1 cellular context compared by ENCODE assay signal in the genomic region with DNA sequence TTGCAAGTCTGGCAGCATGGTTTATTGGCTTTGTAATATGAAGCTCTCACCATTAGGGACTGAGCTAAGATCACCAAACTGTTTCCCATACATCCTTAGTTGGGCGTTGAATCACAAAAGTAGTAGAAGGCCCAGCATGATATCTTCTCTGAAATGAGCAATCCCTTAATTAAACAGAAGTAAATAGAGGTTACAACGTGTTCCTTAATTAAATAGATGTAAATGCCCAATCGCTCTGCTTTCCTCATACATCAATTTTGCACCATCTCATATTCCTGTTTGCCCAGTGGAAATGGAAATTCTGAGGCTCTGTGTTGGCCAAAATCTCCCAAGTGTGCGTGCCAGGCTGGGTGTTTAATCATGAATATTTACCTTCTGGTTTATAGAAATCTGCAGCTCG.
TF ChIP-seq lines count a peak whose summit lies in the region.

No MANE protein-coding gene starts in this region.

TF ChIP-seq in GM23338, 12 proteins besides CTCF, POLR2A, EP300 and RAD21 (continued from another document):
- TF ChIP-seq POLR2AphosphoS5 (IDR thresholded peaks at IDR 0.05; ENCODE audit: low read depth) (no peak), JUNB (IDR thresholded peaks at IDR 0.05; ENCODE audit: unreplicated experiment) (no peak), ZNF331 (CRISPR knock-in tag; IDR thresholded peaks at IDR 0.05; ENCODE audit: low read depth) (no peak)
- TF ChIP-seq, protein P1, sequence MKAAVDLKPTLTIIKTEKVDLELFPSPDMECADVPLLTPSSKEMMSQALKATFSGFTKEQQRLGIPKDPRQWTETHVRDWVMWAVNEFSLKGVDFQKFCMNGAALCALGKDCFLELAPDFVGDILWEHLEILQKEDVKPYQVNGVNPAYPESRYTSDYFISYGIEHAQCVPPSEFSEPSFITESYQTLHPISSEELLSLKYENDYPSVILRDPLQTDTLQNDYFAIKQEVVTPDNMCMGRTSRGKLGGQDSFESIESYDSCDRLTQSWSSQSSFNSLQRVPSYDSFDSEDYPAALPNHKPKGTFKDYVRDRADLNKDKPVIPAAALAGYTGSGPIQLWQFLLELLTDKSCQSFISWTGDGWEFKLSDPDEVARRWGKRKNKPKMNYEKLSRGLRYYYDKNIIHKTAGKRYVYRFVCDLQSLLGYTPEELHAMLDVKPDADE (IDR thresholded peaks at IDR 0.05) = no peak
- TF ChIP-seq, protein P2, sequence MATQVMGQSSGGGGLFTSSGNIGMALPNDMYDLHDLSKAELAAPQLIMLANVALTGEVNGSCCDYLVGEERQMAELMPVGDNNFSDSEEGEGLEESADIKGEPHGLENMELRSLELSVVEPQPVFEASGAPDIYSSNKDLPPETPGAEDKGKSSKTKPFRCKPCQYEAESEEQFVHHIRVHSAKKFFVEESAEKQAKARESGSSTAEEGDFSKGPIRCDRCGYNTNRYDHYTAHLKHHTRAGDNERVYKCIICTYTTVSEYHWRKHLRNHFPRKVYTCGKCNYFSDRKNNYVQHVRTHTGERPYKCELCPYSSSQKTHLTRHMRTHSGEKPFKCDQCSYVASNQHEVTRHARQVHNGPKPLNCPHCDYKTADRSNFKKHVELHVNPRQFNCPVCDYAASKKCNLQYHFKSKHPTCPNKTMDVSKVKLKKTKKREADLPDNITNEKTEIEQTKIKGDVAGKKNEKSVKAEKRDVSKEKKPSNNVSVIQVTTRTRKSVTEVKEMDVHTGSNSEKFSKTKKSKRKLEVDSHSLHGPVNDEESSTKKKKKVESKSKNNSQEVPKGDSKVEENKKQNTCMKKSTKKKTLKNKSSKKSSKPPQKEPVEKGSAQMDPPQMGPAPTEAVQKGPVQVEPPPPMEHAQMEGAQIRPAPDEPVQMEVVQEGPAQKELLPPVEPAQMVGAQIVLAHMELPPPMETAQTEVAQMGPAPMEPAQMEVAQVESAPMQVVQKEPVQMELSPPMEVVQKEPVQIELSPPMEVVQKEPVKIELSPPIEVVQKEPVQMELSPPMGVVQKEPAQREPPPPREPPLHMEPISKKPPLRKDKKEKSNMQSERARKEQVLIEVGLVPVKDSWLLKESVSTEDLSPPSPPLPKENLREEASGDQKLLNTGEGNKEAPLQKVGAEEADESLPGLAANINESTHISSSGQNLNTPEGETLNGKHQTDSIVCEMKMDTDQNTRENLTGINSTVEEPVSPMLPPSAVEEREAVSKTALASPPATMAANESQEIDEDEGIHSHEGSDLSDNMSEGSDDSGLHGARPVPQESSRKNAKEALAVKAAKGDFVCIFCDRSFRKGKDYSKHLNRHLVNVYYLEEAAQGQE (IDR thresholded peaks at IDR 0.05; ENCODE audit: unreplicated experiment) = no peak
- TF ChIP-seq, protein P3, sequence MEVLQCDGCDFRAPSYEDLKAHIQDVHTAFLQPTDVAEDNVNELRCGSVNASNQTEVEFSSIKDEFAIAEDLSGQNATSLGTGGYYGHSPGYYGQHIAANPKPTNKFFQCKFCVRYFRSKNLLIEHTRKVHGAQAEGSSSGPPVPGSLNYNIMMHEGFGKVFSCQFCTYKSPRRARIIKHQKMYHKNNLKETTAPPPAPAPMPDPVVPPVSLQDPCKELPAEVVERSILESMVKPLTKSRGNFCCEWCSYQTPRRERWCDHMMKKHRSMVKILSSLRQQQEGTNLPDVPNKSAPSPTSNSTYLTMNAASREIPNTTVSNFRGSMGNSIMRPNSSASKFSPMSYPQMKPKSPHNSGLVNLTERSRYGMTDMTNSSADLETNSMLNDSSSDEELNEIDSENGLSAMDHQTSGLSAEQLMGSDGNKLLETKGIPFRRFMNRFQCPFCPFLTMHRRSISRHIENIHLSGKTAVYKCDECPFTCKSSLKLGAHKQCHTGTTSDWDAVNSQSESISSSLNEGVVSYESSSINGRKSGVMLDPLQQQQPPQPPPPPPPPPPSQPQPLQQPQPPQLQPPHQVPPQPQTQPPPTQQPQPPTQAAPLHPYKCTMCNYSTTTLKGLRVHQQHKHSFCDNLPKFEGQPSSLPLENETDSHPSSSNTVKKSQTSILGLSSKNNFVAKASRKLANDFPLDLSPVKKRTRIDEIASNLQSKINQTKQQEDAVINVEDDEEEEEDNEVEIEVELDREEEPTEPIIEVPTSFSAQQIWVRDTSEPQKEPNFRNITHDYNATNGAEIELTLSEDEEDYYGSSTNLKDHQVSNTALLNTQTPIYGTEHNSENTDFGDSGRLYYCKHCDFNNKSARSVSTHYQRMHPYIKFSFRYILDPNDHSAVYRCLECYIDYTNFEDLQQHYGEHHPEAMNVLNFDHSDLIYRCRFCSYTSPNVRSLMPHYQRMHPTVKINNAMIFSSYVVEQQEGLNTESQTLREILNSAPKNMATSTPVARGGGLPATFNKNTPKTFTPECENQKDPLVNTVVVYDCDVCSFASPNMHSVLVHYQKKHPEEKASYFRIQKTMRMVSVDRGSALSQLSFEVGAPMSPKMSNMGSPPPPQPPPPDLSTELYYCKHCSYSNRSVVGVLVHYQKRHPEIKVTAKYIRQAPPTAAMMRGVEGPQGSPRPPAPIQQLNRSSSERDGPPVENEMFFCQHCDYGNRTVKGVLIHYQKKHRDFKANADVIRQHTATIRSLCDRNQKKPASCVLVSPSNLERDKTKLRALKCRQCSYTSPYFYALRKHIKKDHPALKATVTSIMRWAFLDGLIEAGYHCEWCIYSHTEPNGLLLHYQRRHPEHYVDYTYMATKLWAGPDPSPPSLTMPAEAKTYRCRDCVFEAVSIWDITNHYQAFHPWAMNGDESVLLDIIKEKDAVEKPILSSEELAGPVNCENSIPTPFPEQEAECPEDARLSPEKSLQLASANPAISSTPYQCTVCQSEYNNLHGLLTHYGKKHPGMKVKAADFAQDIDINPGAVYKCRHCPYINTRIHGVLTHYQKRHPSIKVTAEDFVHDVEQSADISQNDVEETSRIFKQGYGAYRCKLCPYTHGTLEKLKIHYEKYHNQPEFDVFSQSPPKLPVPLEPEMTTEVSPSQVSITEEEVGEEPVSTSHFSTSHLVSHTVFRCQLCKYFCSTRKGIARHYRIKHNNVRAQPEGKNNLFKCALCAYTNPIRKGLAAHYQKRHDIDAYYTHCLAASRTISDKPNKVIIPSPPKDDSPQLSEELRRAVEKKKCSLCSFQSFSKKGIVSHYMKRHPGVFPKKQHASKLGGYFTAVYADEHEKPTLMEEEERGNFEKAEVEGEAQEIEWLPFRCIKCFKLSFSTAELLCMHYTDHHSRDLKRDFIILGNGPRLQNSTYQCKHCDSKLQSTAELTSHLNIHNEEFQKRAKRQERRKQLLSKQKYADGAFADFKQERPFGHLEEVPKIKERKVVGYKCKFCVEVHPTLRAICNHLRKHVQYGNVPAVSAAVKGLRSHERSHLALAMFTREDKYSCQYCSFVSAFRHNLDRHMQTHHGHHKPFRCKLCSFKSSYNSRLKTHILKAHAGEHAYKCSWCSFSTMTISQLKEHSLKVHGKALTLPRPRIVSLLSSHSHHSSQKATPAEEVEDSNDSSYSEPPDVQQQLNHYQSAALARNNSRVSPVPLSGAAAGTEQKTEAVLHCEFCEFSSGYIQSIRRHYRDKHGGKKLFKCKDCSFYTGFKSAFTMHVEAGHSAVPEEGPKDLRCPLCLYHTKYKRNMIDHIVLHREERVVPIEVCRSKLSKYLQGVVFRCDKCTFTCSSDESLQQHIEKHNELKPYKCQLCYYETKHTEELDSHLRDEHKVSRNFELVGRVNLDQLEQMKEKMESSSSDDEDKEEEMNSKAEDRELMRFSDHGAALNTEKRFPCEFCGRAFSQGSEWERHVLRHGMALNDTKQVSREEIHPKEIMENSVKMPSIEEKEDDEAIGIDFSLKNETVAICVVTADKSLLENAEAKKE (CRISPR knock-in tag; IDR thresholded peaks at IDR 0.05) = no peak
